ENCODE assay signal across 1 cellular context in the genomic region with DNA sequence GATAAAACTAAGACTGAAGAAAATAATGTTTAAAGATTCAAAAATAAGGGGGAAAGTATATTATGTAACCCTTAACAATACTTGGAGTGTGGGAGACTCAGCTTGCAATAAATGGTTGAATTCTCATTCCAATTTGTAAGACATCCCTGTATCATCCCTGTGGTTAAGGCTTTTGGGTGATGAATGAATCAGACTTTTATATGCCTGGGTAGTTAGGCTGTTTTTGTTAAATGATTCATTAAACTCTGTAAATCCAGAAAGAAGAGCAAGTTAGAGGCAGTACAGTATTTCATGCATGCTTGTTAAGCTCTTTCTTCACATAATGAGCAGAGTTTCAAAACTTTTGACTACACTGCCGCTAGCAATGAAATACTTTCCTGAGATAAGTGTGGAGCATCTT.
TF ChIP-seq lines count a peak whose summit lies in the region.

No MANE protein-coding gene starts in this region.

TF ChIP-seq in HepG2, 621 proteins besides CTCF, POLR2A, EP300 and RAD21 (continued from another document):
- TF ChIP-seq, protein P1, sequence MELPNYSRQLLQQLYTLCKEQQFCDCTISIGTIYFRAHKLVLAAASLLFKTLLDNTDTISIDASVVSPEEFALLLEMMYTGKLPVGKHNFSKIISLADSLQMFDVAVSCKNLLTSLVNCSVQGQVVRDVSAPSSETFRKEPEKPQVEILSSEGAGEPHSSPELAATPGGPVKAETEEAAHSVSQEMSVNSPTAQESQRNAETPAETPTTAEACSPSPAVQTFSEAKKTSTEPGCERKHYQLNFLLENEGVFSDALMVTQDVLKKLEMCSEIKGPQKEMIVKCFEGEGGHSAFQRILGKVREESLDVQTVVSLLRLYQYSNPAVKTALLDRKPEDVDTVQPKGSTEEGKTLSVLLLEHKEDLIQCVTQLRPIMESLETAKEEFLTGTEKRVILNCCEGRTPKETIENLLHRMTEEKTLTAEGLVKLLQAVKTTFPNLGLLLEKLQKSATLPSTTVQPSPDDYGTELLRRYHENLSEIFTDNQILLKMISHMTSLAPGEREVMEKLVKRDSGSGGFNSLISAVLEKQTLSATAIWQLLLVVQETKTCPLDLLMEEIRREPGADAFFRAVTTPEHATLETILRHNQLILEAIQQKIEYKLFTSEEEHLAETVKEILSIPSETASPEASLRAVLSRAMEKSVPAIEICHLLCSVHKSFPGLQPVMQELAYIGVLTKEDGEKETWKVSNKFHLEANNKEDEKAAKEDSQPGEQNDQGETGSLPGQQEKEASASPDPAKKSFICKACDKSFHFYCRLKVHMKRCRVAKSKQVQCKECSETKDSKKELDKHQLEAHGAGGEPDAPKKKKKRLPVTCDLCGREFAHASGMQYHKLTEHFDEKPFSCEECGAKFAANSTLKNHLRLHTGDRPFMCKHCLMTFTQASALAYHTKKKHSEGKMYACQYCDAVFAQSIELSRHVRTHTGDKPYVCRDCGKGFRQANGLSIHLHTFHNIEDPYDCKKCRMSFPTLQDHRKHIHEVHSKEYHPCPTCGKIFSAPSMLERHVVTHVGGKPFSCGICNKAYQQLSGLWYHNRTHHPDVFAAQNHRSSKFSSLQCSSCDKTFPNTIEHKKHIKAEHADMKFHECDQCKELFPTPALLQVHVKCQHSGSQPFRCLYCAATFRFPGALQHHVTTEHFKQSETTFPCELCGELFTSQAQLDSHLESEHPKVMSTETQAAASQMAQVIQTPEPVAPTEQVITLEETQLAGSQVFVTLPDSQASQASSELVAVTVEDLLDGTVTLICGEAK (IDR thresholded peaks at IDR 0.05) = no peak
- TF ChIP-seq, protein P1 (CRISPR knock-in tag; IDR thresholded peaks at IDR 0.05) = no peak
- TF ChIP-seq, protein P2, sequence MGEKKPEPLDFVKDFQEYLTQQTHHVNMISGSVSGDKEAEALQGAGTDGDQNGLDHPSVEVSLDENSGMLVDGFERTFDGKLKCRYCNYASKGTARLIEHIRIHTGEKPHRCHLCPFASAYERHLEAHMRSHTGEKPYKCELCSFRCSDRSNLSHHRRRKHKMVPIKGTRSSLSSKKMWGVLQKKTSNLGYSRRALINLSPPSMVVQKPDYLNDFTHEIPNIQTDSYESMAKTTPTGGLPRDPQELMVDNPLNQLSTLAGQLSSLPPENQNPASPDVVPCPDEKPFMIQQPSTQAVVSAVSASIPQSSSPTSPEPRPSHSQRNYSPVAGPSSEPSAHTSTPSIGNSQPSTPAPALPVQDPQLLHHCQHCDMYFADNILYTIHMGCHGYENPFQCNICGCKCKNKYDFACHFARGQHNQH (CRISPR knock-in tag; IDR thresholded peaks at IDR 0.05) = no peak
- TF ChIP-seq FOSL1 (CRISPR knock-in tag; IDR thresholded peaks at IDR 0.05; ENCODE audit: borderline replicate concordance) (no peak), ZNF629 (CRISPR knock-in tag; conservative IDR thresholded peaks at IDR 0.05) (no peak), HOXA9 (CRISPR knock-in tag; IDR thresholded peaks at IDR 0.05; ENCODE audit: borderline replicate concordance) (no peak), XRCC5 (optimal IDR thresholded peaks at IDR 0.05; ENCODE audit: low read length) (no peak), POGZ (CRISPR knock-in tag; IDR thresholded peaks at IDR 0.05) (no peak)
- TF ChIP-seq, protein P3, sequence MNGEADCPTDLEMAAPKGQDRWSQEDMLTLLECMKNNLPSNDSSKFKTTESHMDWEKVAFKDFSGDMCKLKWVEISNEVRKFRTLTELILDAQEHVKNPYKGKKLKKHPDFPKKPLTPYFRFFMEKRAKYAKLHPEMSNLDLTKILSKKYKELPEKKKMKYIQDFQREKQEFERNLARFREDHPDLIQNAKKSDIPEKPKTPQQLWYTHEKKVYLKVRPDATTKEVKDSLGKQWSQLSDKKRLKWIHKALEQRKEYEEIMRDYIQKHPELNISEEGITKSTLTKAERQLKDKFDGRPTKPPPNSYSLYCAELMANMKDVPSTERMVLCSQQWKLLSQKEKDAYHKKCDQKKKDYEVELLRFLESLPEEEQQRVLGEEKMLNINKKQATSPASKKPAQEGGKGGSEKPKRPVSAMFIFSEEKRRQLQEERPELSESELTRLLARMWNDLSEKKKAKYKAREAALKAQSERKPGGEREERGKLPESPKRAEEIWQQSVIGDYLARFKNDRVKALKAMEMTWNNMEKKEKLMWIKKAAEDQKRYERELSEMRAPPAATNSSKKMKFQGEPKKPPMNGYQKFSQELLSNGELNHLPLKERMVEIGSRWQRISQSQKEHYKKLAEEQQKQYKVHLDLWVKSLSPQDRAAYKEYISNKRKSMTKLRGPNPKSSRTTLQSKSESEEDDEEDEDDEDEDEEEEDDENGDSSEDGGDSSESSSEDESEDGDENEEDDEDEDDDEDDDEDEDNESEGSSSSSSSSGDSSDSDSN (CRISPR knock-in tag; IDR thresholded peaks at IDR 0.05) = no peak
